In genomic region chr16:52921104-52921503, GRCh38 we compare ENCODE assay signal across 26 cellular contexts.
"Had no signal": no experiment of that assay in that cellular context is flagged by ENCODE, and none has a peak within 500 bp of the region (broad histone marks: within the 10 kb centered on the region; RNA-seq: fewer than 3 reads in every experiment).

No MANE protein-coding gene starts in this region.

- H3K27me3 ChIP-seq: neutrophil, right lobe of liver, sigmoid colon, tibial artery, transverse colon, upper lobe of right lung, uterus had no signal

- H3K4me1 Mint-ChIP-seq: naive B cell; natural killer cell; nephron; stimulated activated effector memory CD8-positive, alpha-beta T cell treated with anti-CD3 and anti-CD28 coated beads, Interleukin-12 subunit alpha, Interleukin-12 subunit beta, amount 100 ng/mL, for 72 hours; stimulated activated naive B cell treated with anti-CD40 and anti-IgM and Interleukin-4, amounts not matched to agents 10 μg/mL and 1 μg/mL and 100 μg/mL, for 72 hours; stimulated activated naive CD8-positive, alpha-beta T cell treated with anti-CD3 and anti-CD28 coated beads, Interleukin-15, amount 100 ng/mL, for 72 hours had no signal

- ATAC-seq: natural killer cell; pancreas; right cardiac atrium; right lobe of liver; stimulated activated effector memory CD8-positive, alpha-beta T cell treated with anti-CD3 and anti-CD28 coated beads, Interleukin-12 subunit alpha, Interleukin-12 subunit beta, amount 100 ng/mL, for 72 hours; stimulated activated naive B cell treated with anti-CD40 and anti-IgM and Interleukin-4, amounts not matched to agents 10 μg/mL and 1 μg/mL and 100 μg/mL, for 72 hours; stimulated activated naive CD8-positive, alpha-beta T cell treated with anti-CD3 and anti-CD28 coated beads, Interleukin-15, amount 100 ng/mL, for 72 hours; stimulated activated naive CD8-positive, alpha-beta T cell treated with anti-CD3 and anti-CD28 coated beads, Interleukin-15, Interleukin-2, amounts not matched to agents 100 U/mL and 50 U/mL, for 24 hours; upper lobe of right lung had no signal

- DNase-seq: naive B cell; natural killer cell; nucleus accumbens; pancreas; retina; right cardiac atrium; right lobe of liver; sigmoid colon; small intestine; stimulated activated CD4-positive, alpha-beta T cell treated with anti-CD3 and anti-CD28 coated beads, Interleukin-15, amount 100 ng/mL, for 24 hours; stimulated activated CD4-positive, alpha-beta T cell treated with anti-CD3 and anti-CD28 coated beads, Interleukin-2, amount 100 ng/mL, for 24 hours; stimulated activated CD4-positive, alpha-beta T cell treated with anti-CD3 and anti-CD28 coated beads, Interleukin-2, amount 100 ng/mL, for 48 hours; stimulated activated CD4-positive, alpha-beta T cell treated with anti-CD3 and anti-CD28 coated beads, Interleukin-4, amount 100 ng/mL, for 24 hours; stimulated activated naive B cell treated with anti-CD40 and anti-IgM and Interleukin-4, amounts not matched to agents 10 μg/mL and 1 μg/mL and 100 μg/mL, for 72 hours; stimulated activated naive CD8-positive, alpha-beta T cell treated with anti-CD3 and anti-CD28 coated beads, Interleukin-15, amount 100 ng/mL, for 72 hours; stimulated activated naive CD8-positive, alpha-beta T cell treated with anti-CD3 and anti-CD28 coated beads, Interleukin-15, Interleukin-2, amounts not matched to agents 100 U/mL and 50 U/mL, for 24 hours; substantia nigra; tibial artery; transverse colon; upper lobe of right lung; uterus had no signal

- H3K27ac Mint-ChIP-seq: naive B cell; natural killer cell; nephron; stimulated activated effector memory CD8-positive, alpha-beta T cell treated with anti-CD3 and anti-CD28 coated beads, Interleukin-12 subunit alpha, Interleukin-12 subunit beta, amount 100 ng/mL, for 72 hours; stimulated activated naive B cell treated with anti-CD40 and anti-IgM and Interleukin-4, amounts not matched to agents 10 μg/mL and 1 μg/mL and 100 μg/mL, for 72 hours; stimulated activated naive CD8-positive, alpha-beta T cell treated with anti-CD3 and anti-CD28 coated beads, Interleukin-15, amount 100 ng/mL, for 72 hours; type B pancreatic cell had no signal

- H3K4me3 Mint-ChIP-seq: naive B cell; natural killer cell; nephron; stimulated activated effector memory CD8-positive, alpha-beta T cell treated with anti-CD3 and anti-CD28 coated beads, Interleukin-12 subunit alpha, Interleukin-12 subunit beta, amount 100 ng/mL, for 72 hours; stimulated activated naive B cell treated with anti-CD40 and anti-IgM and Interleukin-4, amounts not matched to agents 10 μg/mL and 1 μg/mL and 100 μg/mL, for 72 hours; stimulated activated naive CD8-positive, alpha-beta T cell treated with anti-CD3 and anti-CD28 coated beads, Interleukin-15, amount 100 ng/mL, for 72 hours; type B pancreatic cell had no signal

- H3K36me3 Mint-ChIP-seq: naive B cell; natural killer cell; stimulated activated effector memory CD8-positive, alpha-beta T cell treated with anti-CD3 and anti-CD28 coated beads, Interleukin-12 subunit alpha, Interleukin-12 subunit beta, amount 100 ng/mL, for 72 hours; stimulated activated naive B cell treated with anti-CD40 and anti-IgM and Interleukin-4, amounts not matched to agents 10 μg/mL and 1 μg/mL and 100 μg/mL, for 72 hours; type B pancreatic cell had no signal

- H3K36me3 ChIP-seq: neutrophil, pancreas, prostate gland, right lobe of liver, sigmoid colon, tibial artery, transverse colon, upper lobe of right lung, uterus had no signal

- H3K9me3 ChIP-seq: neutrophil, pancreas, prostate gland, right lobe of liver, sigmoid colon, transverse colon, upper lobe of right lung, uterus had no signal

- H3K27ac ChIP-seq: neutrophil, pancreas, prostate gland, right lobe of liver, sigmoid colon, tibial artery, transverse colon, upper lobe of right lung, uterus had no signal

- H3K4me1 ChIP-seq: pancreas, prostate gland, right lobe of liver, sigmoid colon, tibial artery, transverse colon, upper lobe of right lung, uterus had no signal

- H3K4me3 ChIP-seq: pancreas, prostate gland, right lobe of liver, sigmoid colon, tibial artery, transverse colon, upper lobe of right lung, uterus had no signal

- H3K9me3 Mint-ChIP-seq: stimulated activated effector memory CD8-positive, alpha-beta T cell treated with anti-CD3 and anti-CD28 coated beads, Interleukin-12 subunit alpha, Interleukin-12 subunit beta, amount 100 ng/mL, for 72 hours; type B pancreatic cell had no signal
